Comparison of ENCODE assay signal across 8 cellular contexts in the genomic region with DNA sequence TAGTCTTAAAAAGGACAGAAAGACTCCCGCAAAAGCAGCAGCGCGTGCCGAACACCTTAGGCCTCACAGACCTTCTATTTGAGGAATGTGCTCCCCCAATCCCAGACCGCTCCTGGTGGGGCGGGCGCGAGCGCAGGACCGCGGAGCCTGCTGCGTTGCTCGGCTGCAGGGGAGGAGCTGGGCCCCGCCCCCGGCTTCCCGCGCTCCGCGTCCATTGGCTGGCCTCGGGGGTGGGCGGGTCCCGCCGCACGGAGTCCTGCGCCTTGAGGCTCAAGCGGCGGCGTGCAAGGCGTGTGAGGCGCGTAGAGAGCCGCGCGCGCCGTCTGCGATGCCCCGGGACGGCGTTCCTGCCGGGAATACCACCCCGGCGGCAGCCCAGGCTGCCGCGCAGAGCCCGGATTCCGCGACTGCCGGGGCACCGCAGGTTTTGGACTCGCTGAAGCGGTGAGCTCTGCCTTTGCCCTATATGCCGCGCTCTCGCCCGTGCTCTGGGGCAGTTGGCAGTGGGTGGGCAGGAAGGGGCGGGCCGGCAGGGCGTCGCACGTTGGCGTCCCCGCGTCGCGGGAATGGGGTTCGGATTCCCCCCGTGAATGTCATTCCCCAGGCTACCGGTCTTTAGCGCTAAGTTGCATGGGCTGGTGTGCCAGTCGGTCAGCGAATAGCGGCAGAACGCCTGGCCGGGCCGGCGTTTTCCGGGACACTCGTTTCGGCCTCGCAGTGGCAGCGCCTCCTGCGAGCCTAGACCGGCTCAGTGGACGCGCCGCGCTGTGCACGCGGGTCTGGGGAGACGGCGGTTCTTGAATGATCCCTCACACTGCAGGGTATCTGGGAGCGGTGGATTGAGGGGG. TPM values are rescaled to one million over a fixed set of nuclear protein-coding genes. Genes with fewer than 3 reads are reported as not detected.
DNase-seq lines count a peak whose midpoint lies in the region; ATAC-seq and TF ChIP-seq lines count a peak whose summit lies in the region.

No MANE protein-coding gene starts in this region.

- CTCF ChIA-PET in BJ (lab: Yijun Ruan, JAX) = interaction anchor here (2.8 kb wide), 1 partner anchor 23 kb away, joined by 17 read pairs; no protein-coding TSS in a partner anchor

- no peaks in the 10 kb centered on the region for H3K4me1 ChIP-seq in endodermal cell (ENCODE audit: control insufficient read depth, insufficient read depth, low read length)
- H3K4me1 ChIP-seq in mesodermal cell (ENCODE audit: control insufficient read depth, insufficient read depth, low read length, poor library complexity, severe bottlenecking) = no peaks in the 10 kb centered on the region

- H3K36me3 Mint-ChIP-seq in endodermal cell (ENCODE audit: low read depth) = no peaks in the 10 kb centered on the region

- H3K4me1 Mint-ChIP-seq in endodermal cell = peaks cover 23% of the 10 kb centered on the region

- ATAC-seq in HG03442 (IDR thresholded peaks at IDR 0.05; ENCODE audit: unreplicated experiment) = peak; percentile 99

- no peak overlapping the region for H3K27ac ChIP-seq in endodermal cell (ENCODE audit: low read depth, low read length)
- no peak overlapping the region for H3K27ac ChIP-seq in mesodermal cell (ENCODE audit: low read depth, low read length, severe bottlenecking)

- POLR2A ChIA-PET in BJ (lab: Charles Lee) = interaction anchor here (0.6 kb wide), 1 partner anchor 17 kb away, joined by 4 read pairs; no protein-coding TSS in a partner anchor

- DNase-seq in BJ (ENCODE audit: low read depth) = peak; percentile 19
- DNase-seq in GM19240 (ENCODE audit: insufficient read length, low spot score) = peak; percentile 72
- DNase-seq in NCI-H82 (lab: John Stamatoyannopoulos, UW) = peak; percentile 96
- peak; percentile 45 for DNase-seq in activated CD8-positive, alpha-beta memory T cell treated with anti-CD3 and anti-CD28 coated beads, Interleukin-2, amount 50 U/mL, for 24 hours (ENCODE audit: extremely low read depth)
- peak; percentile 98 for DNase-seq in endodermal cell
- DNase-seq in stimulated activated CD8-positive, alpha-beta memory T cell treated with anti-CD3 and anti-CD28 coated beads, Interleukin-12 subunit alpha, Interleukin-12 subunit beta, amount 100 ng/mL, for 24 hours (ENCODE audit: extremely low read depth) = peak; percentile 77

- no peak overlapping the region for H3K27ac Mint-ChIP-seq in endodermal cell

- H3K4me3 Mint-ChIP-seq in endodermal cell = peak overlapping the region; percentile 59

- 1% methylated on average over 93 of the region's 93 CpGs; no CpG with 5 or more reads in 1 of the 2 experiments for WGBS in endodermal cell (ENCODE audit: insufficient coverage in 1 of 2, insufficient read length in 1 of 2), 2 experiments
- 1% methylated on average over 69 to 75 of the region's 93 CpGs for WGBS in mesodermal cell (ENCODE audit: insufficient coverage in 2 of 2), 2 experiments

- TF ChIP-seq CTCF in BJ (IDR thresholded peaks at IDR 0.05; ENCODE audit: insufficient read depth, low read depth, low read length) = 0 out of 2 replicates have a peak, but pooled peaks have one; percentile 17
- no peak for TF ChIP-seq CTCF in endodermal cell (conservative IDR thresholded peaks at IDR 0.05)

- H3K9ac ChIP-seq in endodermal cell (ENCODE audit: extremely low read depth, low read length, poor library complexity, severe bottlenecking) = peak overlapping the region; percentile 52

- H3K4me3 ChIP-seq in BJ (ENCODE audit: low read depth, low read length) (peak overlapping the region; percentile 50), endodermal cell (ENCODE audit: low read length) (peak overlapping the region; percentile 83), mesodermal cell (ENCODE audit: extremely low read depth, insufficient read depth, low read length, poor library complexity, severe bottlenecking) (peak overlapping the region; percentile 57)

- H3K27me3 ChIP-seq in BJ (ENCODE audit: control insufficient read depth, insufficient read depth, low read length) (no peaks in the 10 kb centered on the region), endodermal cell (ENCODE audit: control insufficient read depth, insufficient read depth, low read length, poor library complexity, severe bottlenecking) (peaks cover 26% of the 10 kb centered on the region)

- peaks cover 71% of the 10 kb centered on the region for H3K27me3 Mint-ChIP-seq in endodermal cell (ENCODE audit: insufficient read depth)

- peaks cover 17% of the 10 kb centered on the region for H3K9me3 Mint-ChIP-seq in endodermal cell

- peaks cover 5% of the 10 kb centered on the region for H3K9me3 ChIP-seq in endodermal cell (ENCODE audit: control insufficient read depth, low read length)
- H3K9me3 ChIP-seq in mesodermal cell (ENCODE audit: control insufficient read depth, low read length) = no peaks in the 10 kb centered on the region

- H3K36me3 ChIP-seq in BJ (ENCODE audit: control insufficient read depth, insufficient read depth, low read length) = no peaks in the 10 kb centered on the region
- H3K36me3 ChIP-seq in endodermal cell (ENCODE audit: control insufficient read depth, insufficient read depth, low read length) = no peaks in the 10 kb centered on the region
- no peaks in the 10 kb centered on the region for H3K36me3 ChIP-seq in mesodermal cell (ENCODE audit: control insufficient read depth, insufficient read depth, low read length)

RNA-seq across cellular contexts. Expression of gene PAIP2B, which starts 49.6 kb away (rescaled TPM):
- polyA plus RNA-seq in BJ (2011; rRNA removed) = 0.11 and 0.29 TPM in 2 replicates
- 0.05 and 0.19 TPM in 2 replicates for polyA minus RNA-seq in BJ (2011; rRNA and poly(A)+ RNA removed)
- 10 to 100 TPM; 21.2 to 29.6 TPM for total RNA-seq in endodermal cell
- 6.8 TPM for polyA plus RNA-seq in endodermal cell (2013, experiment 1 of 2)
- polyA plus RNA-seq in endodermal cell (2013, experiment 2 of 2) = 5.9 TPM
- 1.7 TPM for polyA plus RNA-seq in mesodermal cell (2013, experiment 1 of 2)
- polyA plus RNA-seq in mesodermal cell (2013, experiment 2 of 2) = 1.9 TPM

RNA-seq across cellular contexts. Expression of gene ZNF638, which starts 55.0 kb away (rescaled TPM):
- polyA plus RNA-seq in BJ (2011; rRNA removed) = 44.8 and 75.2 TPM in 2 replicates
- polyA minus RNA-seq in BJ (2011; rRNA and poly(A)+ RNA removed) = 65.9 and 81.0 TPM in 2 replicates
- 100 to 1,000 TPM; 196 to 208 TPM for total RNA-seq in endodermal cell
- polyA plus RNA-seq in endodermal cell (2013, experiment 1 of 2) = 134 TPM
- 125 TPM for polyA plus RNA-seq in endodermal cell (2013, experiment 2 of 2)
- 103 TPM for polyA plus RNA-seq in mesodermal cell (2013, experiment 1 of 2)
- polyA plus RNA-seq in mesodermal cell (2013, experiment 2 of 2) = 104 TPM

Comparison
In these comparisons a context has a peak if more than half of its experiments do, and no peak if none do; other contexts are left out.
1. DNase-seq: peak in every context shown above with its lines; median percentile 98 in endodermal cell; 96 in NCI-H82; 77 in stimulated activated CD8-positive, alpha-beta memory T cell treated with anti-CD3 and anti-CD28 coated beads, Interleukin-12 subunit alpha, Interleukin-12 subunit beta, amount 100 ng/mL, for 24 hours; 72 in GM19240; 45 in activated CD8-positive, alpha-beta memory T cell treated with anti-CD3 and anti-CD28 coated beads, Interleukin-2, amount 50 U/mL, for 24 hours; 19 in BJ.